ENCODE assay signal across 1 cellular context in genomic region chr5:115100556-115100955, GRCh38.
TF ChIP-seq lines count a peak whose summit lies in the region.

No MANE protein-coding gene starts in this region.

TF ChIP-seq in HepG2, 621 proteins besides CTCF, POLR2A, EP300 and RAD21 (continued from another document):
- TF ChIP-seq, protein P1, sequence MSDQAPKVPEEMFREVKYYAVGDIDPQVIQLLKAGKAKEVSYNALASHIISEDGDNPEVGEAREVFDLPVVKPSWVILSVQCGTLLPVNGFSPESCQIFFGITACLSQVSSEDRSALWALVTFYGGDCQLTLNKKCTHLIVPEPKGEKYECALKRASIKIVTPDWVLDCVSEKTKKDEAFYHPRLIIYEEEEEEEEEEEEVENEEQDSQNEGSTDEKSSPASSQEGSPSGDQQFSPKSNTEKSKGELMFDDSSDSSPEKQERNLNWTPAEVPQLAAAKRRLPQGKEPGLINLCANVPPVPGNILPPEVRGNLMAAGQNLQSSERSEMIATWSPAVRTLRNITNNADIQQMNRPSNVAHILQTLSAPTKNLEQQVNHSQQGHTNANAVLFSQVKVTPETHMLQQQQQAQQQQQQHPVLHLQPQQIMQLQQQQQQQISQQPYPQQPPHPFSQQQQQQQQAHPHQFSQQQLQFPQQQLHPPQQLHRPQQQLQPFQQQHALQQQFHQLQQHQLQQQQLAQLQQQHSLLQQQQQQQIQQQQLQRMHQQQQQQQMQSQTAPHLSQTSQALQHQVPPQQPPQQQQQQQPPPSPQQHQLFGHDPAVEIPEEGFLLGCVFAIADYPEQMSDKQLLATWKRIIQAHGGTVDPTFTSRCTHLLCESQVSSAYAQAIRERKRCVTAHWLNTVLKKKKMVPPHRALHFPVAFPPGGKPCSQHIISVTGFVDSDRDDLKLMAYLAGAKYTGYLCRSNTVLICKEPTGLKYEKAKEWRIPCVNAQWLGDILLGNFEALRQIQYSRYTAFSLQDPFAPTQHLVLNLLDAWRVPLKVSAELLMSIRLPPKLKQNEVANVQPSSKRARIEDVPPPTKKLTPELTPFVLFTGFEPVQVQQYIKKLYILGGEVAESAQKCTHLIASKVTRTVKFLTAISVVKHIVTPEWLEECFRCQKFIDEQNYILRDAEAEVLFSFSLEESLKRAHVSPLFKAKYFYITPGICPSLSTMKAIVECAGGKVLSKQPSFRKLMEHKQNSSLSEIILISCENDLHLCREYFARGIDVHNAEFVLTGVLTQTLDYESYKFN (CRISPR knock-in tag; conservative IDR thresholded peaks at IDR 0.05) = 0 out of 2 replicates have a peak, but pooled peaks have one; percentile 26
- no peak for TF ChIP-seq ZNF816 (CRISPR knock-in tag; IDR thresholded peaks at IDR 0.05; ENCODE audit: borderline replicate concordance)
- no peak for TF ChIP-seq MXD4 (CRISPR knock-in tag; IDR thresholded peaks at IDR 0.05)
- TF ChIP-seq ZNF256 (CRISPR knock-in tag; conservative IDR thresholded peaks at IDR 0.05) = no peak
- no peak for TF ChIP-seq ZFYVE20 (CRISPR knock-in tag; IDR thresholded peaks at IDR 0.05; ENCODE audit: borderline replicate concordance, low read depth)
- 0 out of 2 replicates have a peak, but pooled peaks have one; percentile 25 for TF ChIP-seq NAIF1 (CRISPR knock-in tag; IDR thresholded peaks at IDR 0.05; ENCODE audit: borderline replicate concordance)
